In the genomic region with DNA sequence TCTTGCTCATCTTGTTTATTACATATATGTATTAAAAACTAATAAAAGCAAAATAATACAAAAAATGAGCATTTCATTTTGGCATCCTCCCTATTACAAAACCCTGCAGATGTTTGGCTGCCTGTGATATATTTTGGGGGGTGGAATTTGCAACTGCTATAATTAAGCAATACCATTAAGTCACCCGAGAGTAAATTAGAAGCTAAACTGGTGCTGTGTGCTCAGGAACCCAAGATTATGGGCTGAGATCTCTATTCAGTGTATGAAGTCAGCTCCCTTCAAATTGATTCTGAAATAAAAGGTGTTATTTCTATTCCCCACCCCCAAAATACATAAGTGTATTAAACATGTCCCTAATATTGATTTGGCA, we compare ENCODE assay signal across 1 cellular context.
TF ChIP-seq lines count a peak whose summit lies in the region.

No MANE protein-coding gene starts in this region.

TF ChIP-seq in GM12878, 131 proteins besides CTCF, POLR2A, EP300 and RAD21 (continued from another document):
- TF ChIP-seq, protein P1, sequence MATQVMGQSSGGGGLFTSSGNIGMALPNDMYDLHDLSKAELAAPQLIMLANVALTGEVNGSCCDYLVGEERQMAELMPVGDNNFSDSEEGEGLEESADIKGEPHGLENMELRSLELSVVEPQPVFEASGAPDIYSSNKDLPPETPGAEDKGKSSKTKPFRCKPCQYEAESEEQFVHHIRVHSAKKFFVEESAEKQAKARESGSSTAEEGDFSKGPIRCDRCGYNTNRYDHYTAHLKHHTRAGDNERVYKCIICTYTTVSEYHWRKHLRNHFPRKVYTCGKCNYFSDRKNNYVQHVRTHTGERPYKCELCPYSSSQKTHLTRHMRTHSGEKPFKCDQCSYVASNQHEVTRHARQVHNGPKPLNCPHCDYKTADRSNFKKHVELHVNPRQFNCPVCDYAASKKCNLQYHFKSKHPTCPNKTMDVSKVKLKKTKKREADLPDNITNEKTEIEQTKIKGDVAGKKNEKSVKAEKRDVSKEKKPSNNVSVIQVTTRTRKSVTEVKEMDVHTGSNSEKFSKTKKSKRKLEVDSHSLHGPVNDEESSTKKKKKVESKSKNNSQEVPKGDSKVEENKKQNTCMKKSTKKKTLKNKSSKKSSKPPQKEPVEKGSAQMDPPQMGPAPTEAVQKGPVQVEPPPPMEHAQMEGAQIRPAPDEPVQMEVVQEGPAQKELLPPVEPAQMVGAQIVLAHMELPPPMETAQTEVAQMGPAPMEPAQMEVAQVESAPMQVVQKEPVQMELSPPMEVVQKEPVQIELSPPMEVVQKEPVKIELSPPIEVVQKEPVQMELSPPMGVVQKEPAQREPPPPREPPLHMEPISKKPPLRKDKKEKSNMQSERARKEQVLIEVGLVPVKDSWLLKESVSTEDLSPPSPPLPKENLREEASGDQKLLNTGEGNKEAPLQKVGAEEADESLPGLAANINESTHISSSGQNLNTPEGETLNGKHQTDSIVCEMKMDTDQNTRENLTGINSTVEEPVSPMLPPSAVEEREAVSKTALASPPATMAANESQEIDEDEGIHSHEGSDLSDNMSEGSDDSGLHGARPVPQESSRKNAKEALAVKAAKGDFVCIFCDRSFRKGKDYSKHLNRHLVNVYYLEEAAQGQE (IDR thresholded peaks at IDR 0.05; ENCODE audit: low read depth, low read length) = no peak
- TF ChIP-seq, protein P2, sequence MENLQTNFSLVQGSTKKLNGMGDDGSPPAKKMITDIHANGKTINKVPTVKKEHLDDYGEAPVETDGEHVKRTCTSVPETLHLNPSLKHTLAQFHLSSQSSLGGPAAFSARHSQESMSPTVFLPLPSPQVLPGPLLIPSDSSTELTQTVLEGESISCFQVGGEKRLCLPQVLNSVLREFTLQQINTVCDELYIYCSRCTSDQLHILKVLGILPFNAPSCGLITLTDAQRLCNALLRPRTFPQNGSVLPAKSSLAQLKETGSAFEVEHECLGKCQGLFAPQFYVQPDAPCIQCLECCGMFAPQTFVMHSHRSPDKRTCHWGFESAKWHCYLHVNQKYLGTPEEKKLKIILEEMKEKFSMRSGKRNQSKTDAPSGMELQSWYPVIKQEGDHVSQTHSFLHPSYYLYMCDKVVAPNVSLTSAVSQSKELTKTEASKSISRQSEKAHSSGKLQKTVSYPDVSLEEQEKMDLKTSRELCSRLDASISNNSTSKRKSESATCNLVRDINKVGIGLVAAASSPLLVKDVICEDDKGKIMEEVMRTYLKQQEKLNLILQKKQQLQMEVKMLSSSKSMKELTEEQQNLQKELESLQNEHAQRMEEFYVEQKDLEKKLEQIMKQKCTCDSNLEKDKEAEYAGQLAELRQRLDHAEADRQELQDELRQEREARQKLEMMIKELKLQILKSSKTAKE (IDR thresholded peaks at IDR 0.05; ENCODE audit: low read depth, poor library complexity, severe bottlenecking) = no peak
- TF ChIP-seq IKZF1 (conservative IDR thresholded peaks at IDR 0.05) (no peak), TCF12 (IDR thresholded peaks at IDR 0.05; ENCODE audit: low read depth, low read length) (no peak), CHD1 (IDR thresholded peaks at IDR 0.05; ENCODE audit: low read depth, low read length) (no peak), TCF3 (IDR thresholded peaks at IDR 0.05; ENCODE audit: borderline replicate concordance, insufficient read depth, low read depth, low read length) (no peak), PAX5 (IDR thresholded peaks at IDR 0.05; ENCODE audit: borderline replicate concordance, low read depth, low read length) (no peak), RELA (IDR thresholded peaks at IDR 0.05; ENCODE audit: borderline replicate concordance, partially characterized antibody) (no peak), ATF7 (IDR thresholded peaks at IDR 0.05; ENCODE audit: low read depth) (no peak), NRF1 (conservative IDR thresholded peaks at IDR 0.05; ENCODE audit: low read depth, low read length) (no peak), JUNB (IDR thresholded peaks at IDR 0.05) (no peak), BRCA1 (IDR thresholded peaks at IDR 0.05; ENCODE audit: low read depth, low read length) (no peak)
- TF ChIP-seq, protein P3, sequence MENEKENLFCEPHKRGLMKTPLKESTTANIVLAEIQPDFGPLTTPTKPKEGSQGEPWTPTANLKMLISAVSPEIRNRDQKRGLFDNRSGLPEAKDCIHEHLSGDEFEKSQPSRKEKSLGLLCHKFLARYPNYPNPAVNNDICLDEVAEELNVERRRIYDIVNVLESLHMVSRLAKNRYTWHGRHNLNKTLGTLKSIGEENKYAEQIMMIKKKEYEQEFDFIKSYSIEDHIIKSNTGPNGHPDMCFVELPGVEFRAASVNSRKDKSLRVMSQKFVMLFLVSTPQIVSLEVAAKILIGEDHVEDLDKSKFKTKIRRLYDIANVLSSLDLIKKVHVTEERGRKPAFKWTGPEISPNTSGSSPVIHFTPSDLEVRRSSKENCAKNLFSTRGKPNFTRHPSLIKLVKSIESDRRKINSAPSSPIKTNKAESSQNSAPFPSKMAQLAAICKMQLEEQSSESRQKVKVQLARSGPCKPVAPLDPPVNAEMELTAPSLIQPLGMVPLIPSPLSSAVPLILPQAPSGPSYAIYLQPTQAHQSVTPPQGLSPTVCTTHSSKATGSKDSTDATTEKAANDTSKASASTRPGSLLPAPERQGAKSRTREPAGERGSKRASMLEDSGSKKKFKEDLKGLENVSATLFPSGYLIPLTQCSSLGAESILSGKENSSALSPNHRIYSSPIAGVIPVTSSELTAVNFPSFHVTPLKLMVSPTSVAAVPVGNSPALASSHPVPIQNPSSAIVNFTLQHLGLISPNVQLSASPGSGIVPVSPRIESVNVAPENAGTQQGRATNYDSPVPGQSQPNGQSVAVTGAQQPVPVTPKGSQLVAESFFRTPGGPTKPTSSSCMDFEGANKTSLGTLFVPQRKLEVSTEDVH (IDR thresholded peaks at IDR 0.05; ENCODE audit: low read depth, partially characterized antibody) = no peak
